9 cellular contexts compared by ENCODE assay signal in genomic region chr14:73461478-73462077, GRCh38. TPM values are rescaled to one million over a fixed set of nuclear protein-coding genes. Genes with fewer than 3 reads are reported as not detected.
DNase-seq lines count a peak whose midpoint lies in the region; ATAC-seq and TF ChIP-seq lines count a peak whose summit lies in the region.
"Had no signal": no experiment of that assay in that cellular context is flagged by ENCODE, and none has a peak within 500 bp of the region (broad histone marks: within the 10 kb centered on the region; RNA-seq: fewer than 3 reads in every experiment).

No MANE protein-coding gene starts in this region.

- TF ChIP-seq CTCF in left ventricle myocardium inferior (IDR thresholded peaks at IDR 0.05; ENCODE audit: borderline replicate concordance) (no peak), cardiac fibroblast (IDR thresholded peaks at IDR 0.05; ENCODE audit: low read depth, low read length) (no peak), upper lobe of left lung (IDR thresholded peaks at IDR 0.05) (no peak)

- TF ChIP-seq POLR2A in upper lobe of left lung (IDR thresholded peaks at IDR 0.05): no peak

- H4K12ac ChIP-seq in trophoblast cell (ENCODE audit: low read depth, low read length): no peak overlapping the region

- intact Hi-C loops in left ventricle myocardium inferior (cut with micrococcal nuclease) (no loop called here), left ventricle myocardium superior (cut with micrococcal nuclease) (no loop called here)

- no peak overlapping the region for H3K14ac ChIP-seq in trophoblast cell (ENCODE audit: low read length)

- ATAC-seq in left ventricle myocardium superior (no peak), upper lobe of left lung (ENCODE audit: low FRiP score in 2 of 2) (no peak)
- ATAC-seq: naive thymus-derived CD4-positive, alpha-beta T cell had no signal

- H4K91ac ChIP-seq in trophoblast cell (ENCODE audit: low read depth, low read length): no peak overlapping the region

- peak overlapping the region; percentile 85 for H3K27ac ChIP-seq in left ventricle myocardium inferior (replicated peaks)
- peak overlapping the region; percentile 25 for H3K27ac ChIP-seq in mesodermal cell (ENCODE audit: low read depth, low read length, severe bottlenecking)
- H3K27ac ChIP-seq in upper lobe of left lung: peak overlapping the region; percentile 74 to 83 (median 77)
- no peak overlapping the region for H3K27ac ChIP-seq in trophoblast cell (ENCODE audit: low read depth, low read length)

- H3K18ac ChIP-seq in trophoblast cell (ENCODE audit: low read length): no peak overlapping the region

- WGBS in mesodermal cell (ENCODE audit: insufficient coverage in 2 of 2), 2 experiments: 83 to 88% methylated on average over 6 to 7 of the region's 7 CpGs
- 28 to 29% methylated on average over 7 of the region's 7 CpGs for WGBS in upper lobe of left lung, 2 donors
- no CpG with 5 or more reads among the region's 7 CpGs for WGBS in trophoblast cell (ENCODE audit: extremely low coverage, insufficient coverage, insufficient read length)

- no peak overlapping the region for H3K9ac ChIP-seq in trophoblast cell (ENCODE audit: low read length)

- no peak for DNase-seq in left ventricle myocardium inferior
- no peak for DNase-seq in left ventricle myocardium superior
- no peak for DNase-seq in cardiac fibroblast (ENCODE audit: low read depth in 2 of 2)
- no peak for DNase-seq in upper lobe of left lung
- DNase-seq in D341Med (ENCODE audit: low spot score): no peak
- DNase-seq in NCI-H2196 (lab: John Stamatoyannopoulos, UW; ENCODE audit: unreplicated experiment): no peak
- no peak for DNase-seq in trophoblast cell
- DNase-seq: naive thymus-derived CD4-positive, alpha-beta T cell had no signal

- no peak overlapping the region for H2BK12ac ChIP-seq in trophoblast cell (ENCODE audit: low read length)

- H3K4me3 ChIP-seq in left ventricle myocardium inferior (peak overlapping the region; percentile 27), cardiac fibroblast (replicated peaks in 1 of 2; ENCODE audit: low read depth in 2 of 2, low read length in 2 of 2) (peak overlapping the region; percentile 0 to 31), mesodermal cell (ENCODE audit: extremely low read depth, insufficient read depth, low read length, poor library complexity, severe bottlenecking) (no peak overlapping the region), upper lobe of left lung (peak overlapping the region in 3 of 4 donors; percentile 4 to 27 (median 9)), trophoblast cell (ENCODE audit: low read depth, low read length) (no peak overlapping the region)

- no peak overlapping the region for H2AK5ac ChIP-seq in trophoblast cell (ENCODE audit: low read length)

- no peak overlapping the region for H3K4me2 ChIP-seq in trophoblast cell (ENCODE audit: low read length)

- peaks cover 88% of the 10 kb centered on the region for H3K4me1 ChIP-seq in left ventricle myocardium inferior
- peaks cover 27% of the 10 kb centered on the region for H3K4me1 ChIP-seq in mesodermal cell (ENCODE audit: control insufficient read depth, insufficient read depth, low read length, poor library complexity, severe bottlenecking)
- peaks cover 56 to 77% (median 74%) of the 10 kb centered on the region in 4 donors for H3K4me1 ChIP-seq in upper lobe of left lung
- H3K4me1 ChIP-seq in trophoblast cell (ENCODE audit: control insufficient read depth in 1 of 2, insufficient read depth in 2 of 2, low read length in 2 of 2): peaks cover 2 to 3% of the 10 kb centered on the region in 2 experiments

- no peak overlapping the region for H3K23ac ChIP-seq in trophoblast cell (ENCODE audit: low read length)

- no peak overlapping the region for H2BK120ac ChIP-seq in trophoblast cell (ENCODE audit: insufficient read depth, low read length, poor library complexity)

- H4K8ac ChIP-seq in trophoblast cell (ENCODE audit: low read depth, low read length): no peak overlapping the region

- H2AFZ ChIP-seq in trophoblast cell (ENCODE audit: insufficient read depth, low read length, poor library complexity): no peak overlapping the region

- H3K79me2 ChIP-seq in trophoblast cell (ENCODE audit: control insufficient read depth, insufficient read depth, low read length, poor library complexity): peaks cover 12% of the 10 kb centered on the region

- H3K9me3 ChIP-seq in left ventricle myocardium inferior (replicated peaks) (no peaks in the 10 kb centered on the region), mesodermal cell (ENCODE audit: control insufficient read depth, low read length) (no peaks in the 10 kb centered on the region), upper lobe of left lung (no peaks in the 10 kb centered on the region), trophoblast cell (ENCODE audit: insufficient read depth, low read depth, low read length) (no peaks in the 10 kb centered on the region)

- no peak overlapping the region for H3K4ac ChIP-seq in trophoblast cell (ENCODE audit: low read depth, low read length)

- no peaks in the 10 kb centered on the region for H3K36me3 ChIP-seq in left ventricle myocardium inferior
- H3K36me3 ChIP-seq in mesodermal cell (ENCODE audit: control insufficient read depth, insufficient read depth, low read length): no peaks in the 10 kb centered on the region
- no peaks in the 10 kb centered on the region for H3K36me3 ChIP-seq in upper lobe of left lung
- no peaks in the 10 kb centered on the region for H3K36me3 ChIP-seq in trophoblast cell (ENCODE audit: control insufficient read depth in 1 of 2, insufficient read depth in 2 of 2, low read length in 2 of 2)

- H3K79me1 ChIP-seq in trophoblast cell (ENCODE audit: low read length): peaks cover 9% of the 10 kb centered on the region

- H3K27me3 ChIP-seq in left ventricle myocardium inferior (ENCODE audit: low read depth) (no peaks in the 10 kb centered on the region), upper lobe of left lung (no peaks in the 10 kb centered on the region), trophoblast cell (ENCODE audit: insufficient read depth, low read length) (no peaks in the 10 kb centered on the region)

- H2BK5ac ChIP-seq in trophoblast cell (ENCODE audit: low read depth, low read length, poor library complexity): no peak overlapping the region

- no peak for TF ChIP-seq EP300 in upper lobe of left lung (IDR thresholded peaks at IDR 0.05)

RNA-seq across cellular contexts. Expression of gene NUMB, which starts 3.2 kb away (rescaled TPM):
- total RNA-seq in left ventricle myocardium inferior: 32.1 TPM
- total RNA-seq in left ventricle myocardium superior: 41.9 TPM
- 60.9 TPM for polyA plus RNA-seq in mesodermal cell (2013, experiment 1 of 2)
- polyA plus RNA-seq in mesodermal cell (2013, experiment 2 of 2): 56.9 TPM
- total RNA-seq in upper lobe of left lung: 100 to 1,000 TPM in 5 of 6 donors, 10 to 100 TPM in 1; 85.6 to 169 (median 118) TPM
- polyA plus RNA-seq in trophoblast cell (2013): 86.2 and 87.0 TPM in 2 replicates

RNA-seq across cellular contexts. Expression of gene RIOX1, which starts 29.2 kb away (rescaled TPM):
- total RNA-seq in left ventricle myocardium inferior (8.1 TPM), left ventricle myocardium superior (8.1 TPM), upper lobe of left lung (10 to 100 TPM in 5 of 6 donors, 1 to 10 TPM in 1; 7.2 to 23.0 (median 13.4) TPM)
- 8.3 TPM for polyA plus RNA-seq in mesodermal cell (2013, experiment 1 of 2)
- 7.9 TPM for polyA plus RNA-seq in mesodermal cell (2013, experiment 2 of 2)
- 5.4 and 5.6 TPM in 2 replicates for polyA plus RNA-seq in trophoblast cell (2013)

Comparison
In these comparisons a context has a peak if more than half of its experiments do, and no peak if none do; other contexts are left out.
1. H3K4me3 ChIP-seq: peak in left ventricle myocardium inferior (single experiment), cardiac fibroblast (2 of 2) and upper lobe of left lung (3 of 4); none in mesodermal cell (single experiment) and trophoblast cell (single experiment).